ENCODE assay signal across 1 cellular context in the genomic region with DNA sequence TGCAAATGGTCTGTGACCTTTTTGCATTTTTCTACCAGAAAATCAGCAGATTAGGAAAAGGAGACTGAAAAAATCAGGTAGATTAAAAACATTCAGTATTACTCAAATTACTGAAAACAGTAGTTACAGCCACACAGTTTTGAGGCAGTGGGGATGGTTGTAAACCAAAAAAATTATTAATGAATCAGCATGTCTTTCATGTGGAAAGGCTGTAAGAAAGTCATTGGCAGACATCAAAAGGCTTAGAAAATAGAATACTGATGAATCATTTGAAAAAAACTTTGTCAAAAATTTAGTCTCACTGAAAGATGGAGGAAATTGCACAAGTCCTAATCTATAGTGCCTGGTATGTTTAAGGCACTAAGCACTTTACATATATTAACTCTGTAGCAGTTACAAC.
TF ChIP-seq lines count a peak whose summit lies in the region.

No MANE protein-coding gene starts in this region.

TF ChIP-seq in HEK293T, 16 proteins besides CTCF, POLR2A, EP300 and RAD21:
- TF ChIP-seq ZNF384 (IDR thresholded peaks at IDR 0.05), result no peak
- TF ChIP-seq LEF1 (IDR thresholded peaks at IDR 0.05; ENCODE audit: borderline replicate concordance), result no peak
- no peak for TF ChIP-seq FOXM1 (IDR thresholded peaks at IDR 0.05; ENCODE audit: borderline replicate concordance)
- no peak for TF ChIP-seq HDGF (IDR thresholded peaks at IDR 0.05; ENCODE audit: borderline replicate concordance)
- TF ChIP-seq FOXK2 (IDR thresholded peaks at IDR 0.05), result no peak
- TF ChIP-seq ELF4 (IDR thresholded peaks at IDR 0.05), result no peak
- TF ChIP-seq SP1 (IDR thresholded peaks at IDR 0.05), result no peak
- no peak for TF ChIP-seq TARDBP (IDR thresholded peaks at IDR 0.05)
- no peak for TF ChIP-seq NFRKB (IDR thresholded peaks at IDR 0.05)
- TF ChIP-seq BHLHE40 (IDR thresholded peaks at IDR 0.05; ENCODE audit: borderline replicate concordance), result no peak
- TF ChIP-seq FOXA1 (IDR thresholded peaks at IDR 0.05), result no peak
- TF ChIP-seq ARNT (IDR thresholded peaks at IDR 0.05), result no peak
- TF ChIP-seq SUZ12 (IDR thresholded peaks at IDR 0.05), result no peak
- no peak for TF ChIP-seq CTBP1 (IDR thresholded peaks at IDR 0.05; ENCODE audit: borderline replicate concordance)
- TF ChIP-seq L3MBTL2 (conservative IDR thresholded peaks at IDR 0.05), result no peak
- TF ChIP-seq PKNOX1 (IDR thresholded peaks at IDR 0.05), result no peak
